16 cellular contexts compared by ENCODE assay signal in genomic region chr2:217231724-217232123, GRCh38.
"Had no signal": no experiment of that assay in that cellular context is flagged by ENCODE, and none has a peak within 500 bp of the region (broad histone marks: within the 10 kb centered on the region; RNA-seq: fewer than 3 reads in every experiment).

No MANE protein-coding gene starts in this region.

- ATAC-seq: activated T-cell treated with anti-CD3 and anti-CD28 coated beads, Interleukin-2, amount 50 U/mL, for 72 hours; effector memory CD8-positive, alpha-beta T cell; left colon had no signal

- H3K36me3 ChIP-seq: stomach, thyroid gland, uterus had no signal

- DNase-seq: activated CD4-positive, alpha-beta memory T cell treated with anti-CD3 and anti-CD28 coated beads for 36 hours; activated CD4-positive, alpha-beta T cell treated with anti-CD3 and anti-CD28 coated beads for 1 hour; activated gamma-delta T cell treated with Interleukin-2 at 50 U/mL for 16 hours; activated naive CD8-positive, alpha-beta T cell treated with anti-CD3 and anti-CD28 coated beads for 36 hours; activated T-cell treated with anti-CD3 and anti-CD28 coated beads, Interleukin-2, amount 50 U/mL, for 72 hours; anterior cingulate cortex; cortex of kidney; effector memory CD8-positive, alpha-beta T cell; left colon; mesendoderm; stomach; T-helper 9 cell; thyroid gland; uterus had no signal

- H3K4me1 ChIP-seq: parathyroid adenoma, uterus had no signal

- H3K27me3 ChIP-seq: stomach, thyroid gland, uterus had no signal

- H3K27ac ChIP-seq: parathyroid adenoma, skin epidermis, stomach, thyroid gland, uterus had no signal

- H3K4me3 ChIP-seq: skin epidermis, stomach, thyroid gland, uterus had no signal

- H3K9me3 ChIP-seq: thyroid gland had no signal
